In the genomic region with DNA sequence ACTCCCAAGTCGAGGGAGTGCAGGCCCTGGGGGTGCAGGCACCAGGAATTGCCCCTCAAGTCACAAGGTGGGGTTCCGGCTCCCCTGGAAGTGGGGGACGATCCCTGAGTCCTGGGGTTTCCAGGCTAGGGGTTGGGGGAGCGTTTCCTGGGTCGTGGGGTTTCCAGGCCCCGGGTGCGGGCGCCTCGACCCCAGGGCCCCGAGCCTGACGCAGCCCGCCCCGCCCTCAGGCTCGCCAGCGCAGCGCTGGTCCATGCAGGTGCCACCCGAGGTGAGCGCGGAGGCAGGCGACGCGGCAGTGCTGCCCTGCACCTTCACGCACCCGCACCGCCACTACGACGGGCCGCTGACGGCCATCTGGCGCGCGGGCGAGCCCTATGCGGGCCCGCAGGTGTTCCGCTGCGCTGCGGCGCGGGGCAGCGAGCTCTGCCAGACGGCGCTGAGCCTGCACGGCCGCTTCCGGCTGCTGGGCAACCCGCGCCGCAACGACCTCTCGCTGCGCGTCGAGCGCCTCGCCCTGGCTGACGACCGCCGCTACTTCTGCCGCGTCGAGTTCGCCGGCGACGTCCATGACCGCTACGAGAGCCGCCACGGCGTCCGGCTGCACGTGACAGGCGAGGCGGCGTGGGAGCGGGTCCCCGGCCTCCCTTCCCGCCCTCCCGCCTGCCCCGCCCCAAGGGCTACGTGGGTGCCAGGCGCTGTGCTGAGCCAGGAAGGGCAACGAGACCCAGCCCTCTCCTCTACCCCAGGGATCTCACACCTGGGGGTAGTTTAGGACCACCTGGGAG, we compare ENCODE assay signal across 9 cellular contexts. TPM values are rescaled to one million over a fixed set of nuclear protein-coding genes. Genes with fewer than 3 reads are reported as not detected.
DNase-seq lines count a peak whose midpoint lies in the region; ATAC-seq and TF ChIP-seq lines count a peak whose summit lies in the region.
"Had no signal": no experiment of that assay in that cellular context is flagged by ENCODE, and none has a peak within 500 bp of the region (broad histone marks: within the 10 kb centered on the region; RNA-seq: fewer than 3 reads in every experiment).

No MANE protein-coding gene starts in this region.

- peak; percentile 73 for ATAC-seq in memory B cell (ENCODE audit: low read depth)

- no peaks in the 10 kb centered on the region for H3K9me3 Mint-ChIP-seq in memory B cell
- H3K9me3 Mint-ChIP-seq: T-helper 1 cell treated with Interleukin-12 subunit alpha and Interleukin-12 subunit beta and Interleukin-4 antibody, amounts not matched to agents 30 μg/mL and 1 μg/mL, for 36 hours had no signal

- H3K27me3 ChIP-seq in Peyer's patch (peaks cover 0 to 11% of the 10 kb centered on the region in 2 donors), colonic mucosa (peaks cover 34% of the 10 kb centered on the region), stomach smooth muscle (ENCODE audit: control insufficient read depth in 1 of 2, insufficient read depth in 2 of 2, low read length in 2 of 2) (peaks cover 41 to 52% of the 10 kb centered on the region in 2 donors)

- intact Hi-C loops in colonic mucosa (cut with DNase I) = no loop called here

- H3K4me3 Mint-ChIP-seq in memory B cell = peak overlapping the region; percentile 30
- H3K4me3 Mint-ChIP-seq: T-helper 1 cell treated with Interleukin-12 subunit alpha and Interleukin-12 subunit beta and Interleukin-4 antibody, amounts not matched to agents 30 μg/mL and 1 μg/mL, for 36 hours had no signal

- H3K27me3 Mint-ChIP-seq in memory B cell = peaks cover 29% of the 10 kb centered on the region

- H3K4me1 ChIP-seq in Peyer's patch (peaks cover 0 to 36% (median 4%) of the 10 kb centered on the region in 4 donors), colonic mucosa (peaks cover 14% of the 10 kb centered on the region), stomach smooth muscle (ENCODE audit: control insufficient read depth, insufficient read depth, low read length) (peaks cover 20% of the 10 kb centered on the region)

- H3K27ac ChIP-seq in Peyer's patch = no peak overlapping the region
- H3K27ac ChIP-seq in colonic mucosa = no peak overlapping the region
- H3K27ac ChIP-seq in stomach smooth muscle (ENCODE audit: low read length) = no peak overlapping the region

- peaks cover 8% of the 10 kb centered on the region for H3K4me1 Mint-ChIP-seq in memory B cell

- no peak overlapping the region for H3K9ac ChIP-seq in colonic mucosa (ENCODE audit: low read depth in 2 of 2, low read length in 2 of 2)
- no peak overlapping the region for H3K9ac ChIP-seq in stomach smooth muscle (ENCODE audit: low read length in 2 of 2)

- H3K36me3 Mint-ChIP-seq in memory B cell = peaks cover 2% of the 10 kb centered on the region

- TF ChIP-seq CTCF in Peyer's patch (IDR thresholded peaks at IDR 0.05) (peak in 3 of 6 experiments; percentile 32 to 46 (median 44)), colonic mucosa (IDR thresholded peaks at IDR 0.05) (no peak)

- TF ChIP-seq POLR2A in Peyer's patch (IDR thresholded peaks at IDR 0.05) = no peak

- H3K4me3 ChIP-seq in Peyer's patch (peak overlapping the region; percentile 14 to 47 (median 34)), colonic mucosa (peak overlapping the region; percentile 36), stomach smooth muscle (ENCODE audit: low read length in 2 of 2) (peak overlapping the region; percentile 18 to 64)

- H3K36me3 ChIP-seq in Peyer's patch (no peaks in the 10 kb centered on the region), colonic mucosa (no peaks in the 10 kb centered on the region), stomach smooth muscle (ENCODE audit: control insufficient read depth in 2 of 2, insufficient read depth in 2 of 2, low read length in 2 of 2) (no peaks in the 10 kb centered on the region)

- H3K27ac Mint-ChIP-seq in memory B cell = no peak overlapping the region
- H3K27ac Mint-ChIP-seq: T-helper 1 cell treated with Interleukin-12 subunit alpha and Interleukin-12 subunit beta and Interleukin-4 antibody, amounts not matched to agents 30 μg/mL and 1 μg/mL, for 36 hours had no signal

- no peaks in the 10 kb centered on the region for H3K9me3 ChIP-seq in Peyer's patch
- H3K9me3 ChIP-seq in colonic mucosa = no peaks in the 10 kb centered on the region
- no peaks in the 10 kb centered on the region for H3K9me3 ChIP-seq in stomach smooth muscle (ENCODE audit: control insufficient read depth in 2 of 2, low read length in 2 of 2)

- DNase-seq in NCI-H2029 (lab: John Stamatoyannopoulos, UW) (peak; percentile 62), NCI-H2029 treated with DMSO at 0.1 percent for 48 hours (lab: John Stamatoyannopoulos, UW) (no peak), Peyer's patch (peak in 2 of 3 donors; percentile 70 to 84), colonic mucosa (peak; percentile 50), memory B cell (ENCODE audit: low spot score in 2 of 2) (peak in 1 of 2 donors; percentile 18), NAMALWA (ENCODE audit: low spot score) (no peak), GF-D8 (lab: John Stamatoyannopoulos, UW) (no peak)

RNA-seq across cellular contexts. Expression of a gene that starts 12.0 kb away (rescaled TPM):
- under 1 TPM in 1 of 4 donors, not detected in 3; 0.47 TPM for total RNA-seq in Peyer's patch
- total RNA-seq in colonic mucosa = not detected

Comparison
In these comparisons a context has a peak if more than half of its experiments do, and no peak if none do; other contexts are left out.
1. DNase-seq: peak in NCI-H2029 (single experiment), Peyer's patch (2 of 3) and colonic mucosa (single experiment); none in NCI-H2029 treated with DMSO at 0.1 percent for 48 hours (single experiment), NAMALWA (single experiment) and GF-D8 (single experiment).
2. Peak in every context shown above with its lines, with median percentiles within 50 percentile points of each other: H3K4me3 ChIP-seq.